1 cellular context compared by ENCODE assay signal in the genomic region with DNA sequence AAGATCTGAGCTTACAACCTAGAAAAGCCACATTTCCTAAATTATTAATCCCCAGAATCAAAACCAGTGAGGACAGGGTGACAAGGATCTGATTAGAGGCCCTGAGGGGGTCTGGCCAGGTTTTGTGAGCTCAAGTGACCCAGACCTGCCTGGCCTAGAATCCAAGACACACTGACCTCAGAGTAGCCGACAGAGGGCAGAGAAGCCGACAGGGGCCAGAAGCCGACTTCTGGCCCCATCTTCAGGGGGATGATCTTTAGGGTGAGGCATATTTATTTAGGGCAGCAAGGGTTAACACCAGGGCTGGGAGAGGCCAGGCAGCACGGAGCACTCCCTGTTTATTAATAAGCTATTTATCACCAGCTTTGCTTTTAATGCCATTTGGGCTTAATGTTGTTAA.
TF ChIP-seq lines count a peak whose summit lies in the region.

No MANE protein-coding gene starts in this region.

TF ChIP-seq in HepG2, 621 proteins besides CTCF, POLR2A, EP300 and RAD21:
- TF ChIP-seq YY1 (IDR thresholded peaks at IDR 0.05; ENCODE audit: insufficient read depth, insufficient replicate concordance, low read depth, low read length) (no peak), CENPT (CRISPR knock-in tag; IDR thresholded peaks at IDR 0.05; ENCODE audit: low read depth) (no peak), AKAP8 (CRISPR knock-in tag; IDR thresholded peaks at IDR 0.05) (no peak), ZNF652 (CRISPR knock-in tag; IDR thresholded peaks at IDR 0.05; ENCODE audit: borderline replicate concordance, low read depth) (0 out of 2 replicates have a peak, but pooled peaks have one; percentile 26)
